15 cellular contexts compared by ENCODE assay signal in genomic region chr10:62057872-62058271, GRCh38.
DNase-seq lines count a peak whose midpoint lies in the region; ATAC-seq and TF ChIP-seq lines count a peak whose summit lies in the region.
"Had no signal": no experiment of that assay in that cellular context is flagged by ENCODE, and none has a peak within 500 bp of the region (broad histone marks: within the 10 kb centered on the region; RNA-seq: fewer than 3 reads in every experiment).

No MANE protein-coding gene starts in this region.

- peak overlapping the region; percentile 58 for H3K4me3 Mint-ChIP-seq in activated T-cell treated with anti-CD3 and anti-CD28 coated beads, Interleukin-2, amount 50 U/mL, for 4 hours

- H3K4me1 ChIP-seq in body of pancreas = peaks cover 27% of the 10 kb centered on the region
- H3K4me1 ChIP-seq in mucosa of stomach (ENCODE audit: control insufficient read depth, insufficient read depth, low read length) = peaks cover 68% of the 10 kb centered on the region
- H3K4me1 ChIP-seq in testis = peaks cover 72% of the 10 kb centered on the region

- H3K27me3 Mint-ChIP-seq in activated T-cell treated with anti-CD3 and anti-CD28 coated beads, Interleukin-2, amount 50 U/mL, for 4 hours (ENCODE audit: low read depth) = no peaks in the 10 kb centered on the region

- intact Hi-C loops in body of pancreas (cut with DNase I) (no loop called here), testis (cut with DNase I; ENCODE audit: low total_unique reads) (no loop called here)

- TF ChIP-seq POLR2A in body of pancreas (IDR thresholded peaks at IDR 0.05) (no peak), testis (IDR thresholded peaks at IDR 0.05) (no peak)

- H3K4me3 ChIP-seq in body of pancreas (no peak overlapping the region), mucosa of stomach (ENCODE audit: low read length) (no peak overlapping the region), testis (no peak overlapping the region)

- peaks cover 93% of the 10 kb centered on the region for H3K36me3 Mint-ChIP-seq in activated T-cell treated with anti-CD3 and anti-CD28 coated beads, Interleukin-2, amount 50 U/mL, for 4 hours (ENCODE audit: insufficient read depth)

- no peaks in the 10 kb centered on the region for H3K9me3 ChIP-seq in body of pancreas
- H3K9me3 ChIP-seq in mucosa of stomach (ENCODE audit: control insufficient read depth, low read length) = no peaks in the 10 kb centered on the region
- no peaks in the 10 kb centered on the region for H3K9me3 ChIP-seq in testis

- H3K9me3 Mint-ChIP-seq in activated T-cell treated with anti-CD3 and anti-CD28 coated beads, Interleukin-2, amount 50 U/mL, for 4 hours = no peaks in the 10 kb centered on the region

- no peaks in the 10 kb centered on the region for H3K27me3 ChIP-seq in body of pancreas
- H3K27me3 ChIP-seq in mucosa of stomach (ENCODE audit: control insufficient read depth, insufficient read depth, low read length) = no peaks in the 10 kb centered on the region
- no peaks in the 10 kb centered on the region for H3K27me3 ChIP-seq in testis

- no peak for DNase-seq in activated T-cell treated with anti-CD3 and anti-CD28 coated beads, Interleukin-2, amount 50 U/mL, for 4 hours
- no peak for DNase-seq in activated T-cell treated with anti-CD3 and anti-CD28 coated beads, Interleukin-2, amount 50 U/mL, for 1 hour
- DNase-seq in body of pancreas (no peak), testis (no peak), kidney glomerular epithelial cell (lab: John Stamatoyannopoulos, UW) (no peak), DMS79 (lab: John Stamatoyannopoulos, UW) (no peak), CD1c-positive myeloid dendritic cell (ENCODE audit: extremely low spot score) (no peak)
- DNase-seq: activated effector memory CD4-positive, alpha-beta T cell treated with anti-CD3 and anti-CD28 coated beads, Interleukin-2, amount 50 U/mL, for 16 hours; cerebellar nuclear complex; glutamatergic neuron; mesendoderm; MM.1S; NCI-H345; WERI-Rb-1 had no signal

- H3K27ac ChIP-seq in body of pancreas = peak overlapping the region in 3 of 4 donors; percentile 6 to 37 (median 7)
- peak overlapping the region; percentile 89 to 96 for H3K27ac ChIP-seq in testis
- H3K27ac ChIP-seq: WERI-Rb-1 had no signal

- no peaks in the 10 kb centered on the region for H3K36me3 ChIP-seq in body of pancreas (replicated peaks in 1 of 2; ENCODE audit: insufficient read depth in 1 of 2, low read depth in 2 of 2)
- H3K36me3 ChIP-seq in mucosa of stomach (ENCODE audit: control insufficient read depth, insufficient read depth, low read length) = no peaks in the 10 kb centered on the region
- H3K36me3 ChIP-seq in testis (ENCODE audit: low read depth, missing control alignments) = no peaks in the 10 kb centered on the region
- H3K36me3 ChIP-seq: WERI-Rb-1 had no signal

- H3K4me1 Mint-ChIP-seq in activated T-cell treated with anti-CD3 and anti-CD28 coated beads, Interleukin-2, amount 50 U/mL, for 4 hours (ENCODE audit: low read depth) = peaks cover 92% of the 10 kb centered on the region

- TF ChIP-seq CTCF in body of pancreas (IDR thresholded peaks at IDR 0.05) = no peak
- no peak for TF ChIP-seq CTCF in testis (IDR thresholded peaks at IDR 0.05)

- WGBS in body of pancreas, 2 donors = 71 to 73% methylated on average over 5 of the region's 5 CpGs
- WGBS in testis, 2 donors = 67 to 70% methylated on average over 5 of the region's 5 CpGs

- ATAC-seq in activated T-cell treated with anti-CD3 and anti-CD28 coated beads, Interleukin-2, amount 50 U/mL, for 4 hours = no peak
- no peak for ATAC-seq in body of pancreas

- peak overlapping the region; percentile 17 for H3K9ac ChIP-seq in mucosa of stomach (ENCODE audit: low read length)
